In the genomic region with DNA sequence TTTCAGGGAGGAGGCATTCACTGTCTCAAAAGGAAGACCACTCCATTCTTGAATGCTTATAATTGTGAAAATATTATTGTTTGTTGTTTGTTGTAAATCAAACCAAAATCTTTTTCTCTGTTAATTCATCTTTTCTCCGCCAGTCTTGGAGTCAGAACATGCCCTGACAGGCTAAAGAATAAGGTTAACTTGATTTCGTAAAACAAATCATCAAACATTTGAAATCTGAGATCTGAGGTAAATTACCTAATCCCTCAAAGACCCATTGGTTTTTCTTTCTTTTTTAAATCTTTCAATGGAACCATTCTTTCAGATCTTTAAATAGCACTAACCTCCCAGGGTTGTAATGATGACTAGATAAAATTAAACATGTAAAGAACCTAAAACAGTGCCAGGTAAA, we compare ENCODE assay signal across 28 cellular contexts.
"Had no signal": no experiment of that assay in that cellular context is flagged by ENCODE, and none has a peak within 500 bp of the region (broad histone marks: within the 10 kb centered on the region; RNA-seq: fewer than 3 reads in every experiment).

No MANE protein-coding gene starts in this region.

- H3K4me1 ChIP-seq: colonic mucosa, esophagus muscularis mucosa, prostate gland, right atrium auricular region, suprapubic skin, transverse colon, upper lobe of right lung, uterus had no signal

- H3K27ac ChIP-seq: colonic mucosa, esophagus muscularis mucosa, prostate gland, right atrium auricular region, suprapubic skin, transverse colon, upper lobe of right lung, uterus had no signal

- H3K9me3 ChIP-seq: colonic mucosa, prostate gland, suprapubic skin, upper lobe of right lung, uterus had no signal

- H3K36me3 ChIP-seq: colonic mucosa, esophagus muscularis mucosa, prostate gland, right atrium auricular region, suprapubic skin, transverse colon, upper lobe of right lung, uterus had no signal

- H3K27ac Mint-ChIP-seq: dendritic cell treated with granulocyte-macrophage colony-stimulating factor and Interleukin-4, amounts not matched to agents 40 ng/mL and 50 ng/mL, for 4 days; endodermal cell; immature natural killer cell; mesothelial cell of epicardium; naive B cell; natural killer cell treated with Interleukin-12 subunit alpha and Interleukin-12 subunit beta and Interleukin-15 and Interleukin-18, amount 100 ng/mL, for 72 hours; stimulated activated naive CD8-positive, alpha-beta T cell treated with anti-CD3 and anti-CD28 coated beads, Interleukin-15, amount 100 ng/mL, for 72 hours had no signal

- H3K4me3 ChIP-seq: colonic mucosa, esophagus muscularis mucosa, lung, mucosa of descending colon, prostate gland, right atrium auricular region, smooth muscle cell, suprapubic skin, transverse colon, upper lobe of right lung, uterus had no signal

- H3K4me1 Mint-ChIP-seq: endodermal cell; immature natural killer cell; naive B cell; stimulated activated naive CD8-positive, alpha-beta T cell treated with anti-CD3 and anti-CD28 coated beads, Interleukin-15, amount 100 ng/mL, for 72 hours had no signal

- ATAC-seq: mucosa of descending colon; natural killer cell treated with Interleukin-12 subunit alpha and Interleukin-12 subunit beta and Interleukin-15 and Interleukin-18, amount 100 ng/mL, for 72 hours; sciatic nerve; stimulated activated naive CD8-positive, alpha-beta T cell treated with anti-CD3 and anti-CD28 coated beads, Interleukin-15, amount 100 ng/mL, for 72 hours; upper lobe of right lung had no signal

- H3K4me3 Mint-ChIP-seq: dendritic cell treated with granulocyte-macrophage colony-stimulating factor and Interleukin-4, amounts not matched to agents 40 ng/mL and 50 ng/mL, for 4 days; endodermal cell; immature natural killer cell; mesothelial cell of epicardium; naive B cell; natural killer cell treated with Interleukin-12 subunit alpha and Interleukin-12 subunit beta and Interleukin-15 and Interleukin-18, amount 100 ng/mL, for 72 hours; stimulated activated naive CD8-positive, alpha-beta T cell treated with anti-CD3 and anti-CD28 coated beads, Interleukin-15, amount 100 ng/mL, for 72 hours had no signal

- DNase-seq: colonic mucosa; effector CD8-positive, alpha-beta T cell; endodermal cell; hypothalamus; immature natural killer cell; islet precursor cell; mucosa of descending colon; naive B cell; nucleus accumbens; stimulated activated CD4-positive, alpha-beta T cell treated with anti-CD3 and anti-CD28 coated beads, Interleukin-12 subunit alpha, Interleukin-12 subunit beta, amount 100 ng/mL, for 4 hours; stimulated activated CD4-positive, alpha-beta T cell treated with anti-CD3 and anti-CD28 coated beads, Interleukin-1b, Interleukin-23, amount 100 ng/mL, for 48 hours; stimulated activated CD4-positive, alpha-beta T cell treated with anti-CD3 and anti-CD28 coated beads, Interleukin-4, amount 100 ng/mL, for 1 hour; stimulated activated CD8-positive, alpha-beta memory T cell treated with anti-CD3 and anti-CD28 coated beads, Interleukin-4, amount 100 ng/mL, for 48 hours; stimulated activated naive CD4-positive, alpha-beta T cell; stimulated activated naive CD8-positive, alpha-beta T cell treated with anti-CD3 and anti-CD28 coated beads, Interleukin-15, amount 100 ng/mL, for 72 hours; transverse colon; upper lobe of right lung; uterus had no signal

- H3K27me3 Mint-ChIP-seq: naive B cell; natural killer cell treated with Interleukin-12 subunit alpha and Interleukin-12 subunit beta and Interleukin-15 and Interleukin-18, amount 100 ng/mL, for 72 hours; stimulated activated naive CD8-positive, alpha-beta T cell treated with anti-CD3 and anti-CD28 coated beads, Interleukin-15, amount 100 ng/mL, for 72 hours had no signal

- H3K27me3 ChIP-seq: colonic mucosa, esophagus muscularis mucosa, right atrium auricular region, suprapubic skin, transverse colon, upper lobe of right lung, uterus had no signal

- H3K36me3 Mint-ChIP-seq: immature natural killer cell, naive B cell had no signal
